ENCODE assay signal across 7 cellular contexts in genomic region chr7:128937647-128938523, GRCh38. TPM values are rescaled to one million over a fixed set of nuclear protein-coding genes. Genes with fewer than 3 reads are reported as not detected.
DNase-seq lines count a peak whose midpoint lies in the region; ATAC-seq lines count a peak whose summit lies in the region.

Gene IRF5, plus strand, starts transcription at chr7:128937927. Its CDS starts 4,155 bp downstream, at chr7:128942082.

- peak within 1 kb of the TSS; percentile 87 to 99 (median 98) for H3K27ac Mint-ChIP-seq in naive B cell

- peaks cover 51 to 76% (median 66%) of the 10 kb centered on the region in 3 donors for H3K4me1 Mint-ChIP-seq in naive B cell

- no peaks in the 10 kb centered on the region for H3K27me3 Mint-ChIP-seq in naive B cell

- H3K4me1 ChIP-seq in ES-I3 (ENCODE audit: insufficient read depth, low read length) = peaks cover 3% of the 10 kb centered on the region; the same call in 1 of the 2 replicates

- H3K36me3 ChIP-seq in ES-I3 (ENCODE audit: insufficient read depth, low read length) = no peaks in the 10 kb centered on the region

- no peaks in the 10 kb centered on the region for H3K9me3 ChIP-seq in ES-I3 (ENCODE audit: control insufficient read depth, insufficient read depth, low read length)

- H3K9ac ChIP-seq in ES-I3 (ENCODE audit: low read depth, low read length) = peak within 1 kb of the TSS; percentile 41

- H3K9me3 Mint-ChIP-seq in naive B cell = no peaks in the 10 kb centered on the region

- H3K36me3 Mint-ChIP-seq in naive B cell = no peaks in the 10 kb centered on the region

- peak within 1 kb of the TSS; percentile 86 to 99 (median 96) for H3K4me3 Mint-ChIP-seq in naive B cell

- ATAC-seq in HG02642 (IDR thresholded peaks at IDR 0.05; ENCODE audit: poor library complexity, unreplicated experiment) (peak; percentile 22), esophagus mucosa (peak; percentile 46), naive B cell (ENCODE audit: low read depth in 2 of 2) (no peak), HG03280 (IDR thresholded peaks at IDR 0.05; ENCODE audit: unreplicated experiment) (no peak), GM18873 (IDR thresholded peaks at IDR 0.05; ENCODE audit: low FRiP score, unreplicated experiment) (no peak)

- DNase-seq in SW480 (ENCODE audit: low spot score) (peak; percentile 82), naive B cell (peak; percentile 46)

RNA-seq across cellular contexts. Expression of gene IRF5, which starts in this region (rescaled TPM):
- total RNA-seq in esophagus mucosa = 15.7 TPM
- 10 to 100 TPM; 54.4 to 78.0 (median 58.5) TPM for polyA plus RNA-seq in naive B cell (ENCODE audit: low read depth in 6 of 6)

Comparison
In these comparisons a context has a peak if more than half of its experiments do, and no peak if none do; other contexts are left out.
1. ATAC-seq: peak in HG02642 (single experiment) and esophagus mucosa (single experiment); none in naive B cell (0 of 2), HG03280 (single experiment) and GM18873 (single experiment).